Comparison of ENCODE assay signal across 28 cellular contexts in the genomic region with DNA sequence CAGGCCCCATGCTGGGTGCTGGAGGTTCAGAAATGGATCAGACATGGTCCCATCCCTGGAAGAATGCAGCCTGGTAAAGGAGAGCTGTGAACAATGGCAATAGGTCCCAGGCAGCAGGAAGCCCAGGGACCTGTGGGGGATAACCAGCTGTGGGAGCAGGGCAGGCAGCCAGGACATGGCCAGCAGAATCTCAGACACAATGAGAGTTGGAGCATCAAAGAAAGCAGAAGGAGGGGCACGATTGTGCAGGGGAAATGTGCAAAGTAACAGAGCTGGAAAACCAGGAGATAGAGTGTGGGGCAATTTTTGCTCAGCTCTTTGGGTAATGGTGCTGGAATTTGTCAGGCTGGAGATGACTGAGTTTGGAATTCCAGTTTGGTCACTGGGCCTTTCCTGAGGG. TPM values are rescaled to one million over a fixed set of nuclear protein-coding genes. Genes with fewer than 3 reads are reported as not detected.
DNase-seq lines count a peak whose midpoint lies in the region; ATAC-seq and TF ChIP-seq lines count a peak whose summit lies in the region.
"Had no signal": no experiment of that assay in that cellular context is flagged by ENCODE, and none has a peak within 500 bp of the region (broad histone marks: within the 10 kb centered on the region; RNA-seq: fewer than 3 reads in every experiment).

No MANE protein-coding gene starts in this region.

- H3K4me3 ChIP-seq in cardiac fibroblast (replicated peaks in 1 of 2; ENCODE audit: low read depth in 2 of 2, low read length in 2 of 2) (no peak overlapping the region), mesenchymal stem cell (ENCODE audit: insufficient read depth in 1 of 2, low read depth in 1 of 2, low read length in 2 of 2) (no peak overlapping the region)
- H3K4me3 ChIP-seq: A549, K562, SJSA1 had no signal

- no peaks in the 10 kb centered on the region for H3K79me1 ChIP-seq in mesenchymal stem cell (replicated peaks; ENCODE audit: low read length, poor library complexity, severe bottlenecking)

- H3K9me3 ChIP-seq in mesenchymal stem cell (ENCODE audit: control insufficient read depth, low read length) (no peaks in the 10 kb centered on the region), T-helper 17 cell (ENCODE audit: control insufficient read depth, low read length, poor library complexity, severe bottlenecking) (no peaks in the 10 kb centered on the region)
- H3K9me3 ChIP-seq: A549, BE2C, SJSA1 had no signal

- H2AK5ac ChIP-seq in mesenchymal stem cell (ENCODE audit: low read length, severe bottlenecking), result no peak overlapping the region

- H3K4me1 ChIP-seq in mesenchymal stem cell (ENCODE audit: control insufficient read depth, insufficient read depth, low read depth, low read length), result no peaks in the 10 kb centered on the region
- H3K4me1 ChIP-seq: A549, BE2C, SJSA1 had no signal

- H3K4me1 Mint-ChIP-seq in T-helper 17 cell, result no peaks in the 10 kb centered on the region
- H3K4me1 Mint-ChIP-seq: CD14-positive monocyte; CD8-positive, alpha-beta memory T cell had no signal

- no peak overlapping the region for H2AFZ ChIP-seq in mesenchymal stem cell (ENCODE audit: low read depth, low read length)

- H2BK120ac ChIP-seq in mesenchymal stem cell (ENCODE audit: low read depth, low read length), result no peak overlapping the region

- no peak overlapping the region for H3K27ac Mint-ChIP-seq in T-helper 17 cell
- H3K27ac Mint-ChIP-seq: CD14-positive monocyte; CD8-positive, alpha-beta memory T cell had no signal

- 45% methylated on average over 1 of the region's 1 CpG for WGBS in mesenchymal stem cell

- no peak overlapping the region for H3K23ac ChIP-seq in mesenchymal stem cell (ENCODE audit: low read length in 2 of 2)

- H3K27me3 ChIP-seq in mesenchymal stem cell (ENCODE audit: control insufficient read depth in 1 of 2, insufficient read depth in 1 of 2, low read length in 2 of 2), result peaks cover 0 to 3% of the 10 kb centered on the region in 2 experiments
- H3K27me3 ChIP-seq: BE2C, SJSA1 had no signal

- H3K36me3 Mint-ChIP-seq in T-helper 17 cell (ENCODE audit: low read depth), result no peaks in the 10 kb centered on the region
- H3K36me3 Mint-ChIP-seq: CD14-positive monocyte; CD8-positive, alpha-beta memory T cell had no signal

- H3K18ac ChIP-seq in mesenchymal stem cell (ENCODE audit: low read depth in 1 of 2, low read length in 2 of 2), result no peak overlapping the region

- H3K27ac ChIP-seq in 22Rv1 (0 out of 2 replicates have a peak overlapping the region, but pooled peaks have one; percentile 47), mesenchymal stem cell (ENCODE audit: low read length, poor library complexity, severe bottlenecking) (no peak overlapping the region)
- H3K27ac ChIP-seq: A549, SJSA1 had no signal

- no peak for ATAC-seq in T-helper 17 cell
- ATAC-seq: A549, K562, PC-3 had no signal

- peak overlapping the region; percentile 1 for H3K9ac ChIP-seq in mesenchymal stem cell (ENCODE audit: low read length)

- DNase-seq in AG20443 (ENCODE audit: low spot score) (peak; percentile 33), cardiac fibroblast (ENCODE audit: low read depth in 2 of 2) (peak; percentile 22 to 51), mesenchymal stem cell (no peak), NCI-H187 (lab: John Stamatoyannopoulos, UW) (no peak), HPDE6-E6E7 (ENCODE audit: extremely low spot score) (no peak), T-helper 17 cell (no peak), OCI-M2 (lab: John Stamatoyannopoulos, UW; ENCODE audit: unreplicated experiment) (no peak)
- DNase-seq: BE2C; CD8-positive, alpha-beta memory T cell; DMS 273 treated with DMSO at 0.1 percent for 48 hours; DMS79 treated with DMSO at 0.1 percent for 48 hours; Kasumi-1; NCI-H1092 treated with DMSO at 0.1 percent for 48 hours; NCI-H1436; NCI-H187 treated with DMSO at 0.1 percent for 48 hours; NCI-H2171 treated with DMSO at 0.1 percent for 48 hours; NCI-H345; NCI-H510A treated with DMSO at 0.1 percent for 48 hours; PC-3; Right ventricle myocardium superior had no signal

- H3K4ac ChIP-seq in mesenchymal stem cell (ENCODE audit: low read depth in 1 of 2, low read length in 2 of 2), result no peak overlapping the region

- H3K36me3 ChIP-seq in mesenchymal stem cell (ENCODE audit: control insufficient read depth in 1 of 2, insufficient read depth in 2 of 2, low read depth in 1 of 2, low read length in 2 of 2), result no peaks in the 10 kb centered on the region
- H3K36me3 ChIP-seq: BE2C, SJSA1 had no signal

- peaks cover 44% of the 10 kb centered on the region for H3K27me3 Mint-ChIP-seq in T-helper 17 cell

- no peak overlapping the region for H2BK12ac ChIP-seq in mesenchymal stem cell (ENCODE audit: low read length in 2 of 2)

- no peak overlapping the region for H4K91ac ChIP-seq in mesenchymal stem cell (ENCODE audit: low read length)

- H3K4me2 ChIP-seq in mesenchymal stem cell (ENCODE audit: low read length, poor library complexity, severe bottlenecking), result no peak overlapping the region
- H3K4me2 ChIP-seq: A549 had no signal

- no peak overlapping the region for H2BK5ac ChIP-seq in mesenchymal stem cell (ENCODE audit: low read depth, low read length, poor library complexity, severe bottlenecking)

- H3K14ac ChIP-seq in mesenchymal stem cell (ENCODE audit: low read length in 2 of 2), result no peak overlapping the region

- no peak overlapping the region for H3K4me3 Mint-ChIP-seq in T-helper 17 cell
- H3K4me3 Mint-ChIP-seq: CD14-positive monocyte; CD8-positive, alpha-beta memory T cell had no signal

- no peak overlapping the region for H2BK15ac ChIP-seq in mesenchymal stem cell (ENCODE audit: low read depth, poor library complexity, severe bottlenecking)

- H4K8ac ChIP-seq in mesenchymal stem cell (ENCODE audit: low read length), result no peak overlapping the region

- no peak for TF ChIP-seq CTCF in 22Rv1 (IDR thresholded peaks at IDR 0.05)
- no peak for TF ChIP-seq CTCF in cardiac fibroblast (IDR thresholded peaks at IDR 0.05; ENCODE audit: low read depth, low read length)

RNA-seq across cellular contexts. Expression of a gene that starts 44.3 kb away (rescaled TPM):
- polyA plus RNA-seq in mesenchymal stem cell (2013, experiment 1 of 2), result not detected
- not detected for polyA plus RNA-seq in mesenchymal stem cell (2013, experiment 2 of 2)
- total RNA-seq in T-helper 17 cell, result not detected
- total RNA-seq: CD8-positive, alpha-beta memory T cell; HT1080; K562; M059J; PC-3; Right ventricle myocardium superior; RPMI7951; SJSA1 had no signal
- polyA plus RNA-seq: A549; CD14-positive monocyte; CD8-positive, alpha-beta memory T cell; K562 had no signal

Comparison
In these comparisons a context has a peak if more than half of its experiments do, and no peak if none do; other contexts are left out.
1. DNase-seq: peak in AG20443 (single experiment) and cardiac fibroblast (2 of 2); none in mesenchymal stem cell (single experiment), NCI-H187 (0 of 2), HPDE6-E6E7 (single experiment), T-helper 17 cell (0 of 3) and OCI-M2 (single experiment).